Comparison of ENCODE assay signal across 14 cellular contexts in the genomic region with DNA sequence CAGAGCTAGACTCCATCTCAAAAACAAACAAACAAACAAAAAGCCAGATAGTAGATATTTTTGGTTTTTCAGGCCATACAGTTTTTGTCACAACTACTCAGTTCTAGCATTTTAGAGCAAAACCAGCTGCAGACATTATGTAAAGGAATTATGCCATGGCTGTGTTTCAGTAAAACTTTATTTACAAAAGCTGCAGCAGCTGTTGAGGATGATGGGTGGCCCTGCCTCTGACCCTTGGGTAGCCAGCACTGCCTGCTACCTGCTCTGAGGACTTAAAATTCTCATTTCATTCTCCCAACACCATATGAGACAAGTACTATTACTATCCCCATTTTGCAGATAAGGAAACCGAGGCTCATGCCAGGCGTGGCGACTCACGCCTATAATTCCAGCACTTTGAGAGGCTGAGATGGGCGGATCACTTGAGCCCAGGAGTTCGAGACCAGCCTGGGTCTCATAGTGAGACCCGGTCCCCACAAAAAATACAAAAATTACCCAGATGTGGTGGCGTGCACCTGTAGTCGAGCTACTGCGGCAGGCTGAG. TPM values are rescaled to one million over a fixed set of nuclear protein-coding genes. Genes with fewer than 3 reads are reported as not detected.
DNase-seq lines count a peak whose midpoint lies in the region; ATAC-seq, FAIRE-seq and TF ChIP-seq lines count a peak whose summit lies in the region.
"Had no signal": no experiment of that assay in that cellular context is flagged by ENCODE, and none has a peak within 500 bp of the region (broad histone marks: within the 10 kb centered on the region; RNA-seq: fewer than 3 reads in every experiment).

No MANE protein-coding gene starts in this region.

- BruUV-seq in Caco-2 (replicated peaks; lab: Mats Ljungman, UMichigan) (no TSS peak), IMR-90 (replicated peaks; lab: Mats Ljungman, UMichigan) (no TSS peak), mammary epithelial cell (replicated peaks; lab: Mats Ljungman, UMichigan) (no TSS peak)

- DNase-seq in Caco-2 (no peak), IMR-90 (no peak), astrocyte (ENCODE audit: low read depth) (no peak), mammary epithelial cell (no peak)
- no peak for DNase-seq in stimulated activated naive CD4-positive, alpha-beta T cell treated with Interleukin-2 at 50 U/mL for 16 hours (lab: John Stamatoyannopoulos, UW)
- DNase-seq: DMS153, NCI-H1436 treated with DMSO at 0.1 percent for 48 hours, SIG-M5 had no signal

- H3K27me3 ChIP-seq in Caco-2 (replicated peaks; ENCODE audit: control insufficient read depth, insufficient read depth, low read length) = no peaks in the 10 kb centered on the region
- H3K27me3 ChIP-seq in IMR-90 (ENCODE audit: control insufficient read depth, insufficient read depth, low read length) = no peaks in the 10 kb centered on the region
- no peaks in the 10 kb centered on the region for H3K27me3 ChIP-seq in astrocyte (ENCODE audit: insufficient read depth, low read length)
- no peaks in the 10 kb centered on the region for H3K27me3 ChIP-seq in mammary epithelial cell (ENCODE audit: insufficient read depth, low read length)

- H3K9me3 ChIP-seq in Caco-2 = no peaks in the 10 kb centered on the region
- H3K9me3 ChIP-seq in IMR-90 (ENCODE audit: control insufficient read depth, insufficient read depth, low read length) = no peaks in the 10 kb centered on the region
- no peaks in the 10 kb centered on the region for H3K9me3 ChIP-seq in astrocyte (ENCODE audit: insufficient read depth, low read depth, low read length)
- H3K9me3 ChIP-seq in mammary epithelial cell (replicated peaks; ENCODE audit: insufficient read depth, low read length) = no peaks in the 10 kb centered on the region
- H3K9me3 ChIP-seq: HAP-1 had no signal

- peak overlapping the region; percentile 86 for H3K14ac ChIP-seq in IMR-90 (replicated peaks; ENCODE audit: low read depth, low read length)

- H3K9ac ChIP-seq in IMR-90 (ENCODE audit: low read depth, low read length) (peak overlapping the region; percentile 12; the same call in 1 of the 2 replicates), astrocyte (ENCODE audit: low read length) (no peak overlapping the region), mammary epithelial cell (ENCODE audit: insufficient read depth, low read length) (no peak overlapping the region)

- no peak overlapping the region for H4K5ac ChIP-seq in IMR-90 (ENCODE audit: low read depth, low read length)

- H3K9me3 Mint-ChIP-seq in Caco-2 (ENCODE audit: unreplicated experiment) = no peaks in the 10 kb centered on the region
- H3K9me3 Mint-ChIP-seq in astrocyte (ENCODE audit: unreplicated experiment) = no peaks in the 10 kb centered on the region
- no peaks in the 10 kb centered on the region for H3K9me3 Mint-ChIP-seq in nephron

- peak overlapping the region; percentile 100; the same call in 1 of the 2 replicates for H2BK20ac ChIP-seq in IMR-90 (ENCODE audit: low read depth, low read length)

- TF ChIP-seq RAD21 in IMR-90 (IDR thresholded peaks at IDR 0.05; ENCODE audit: low read length) = no peak

- ATAC-seq in IMR-90 (ENCODE audit: low read depth) (no peak), GM21576 (IDR thresholded peaks at IDR 0.05; ENCODE audit: unreplicated experiment) (no peak), GM21786 (IDR thresholded peaks at IDR 0.05; ENCODE audit: unreplicated experiment) (no peak)

- H3K79me1 ChIP-seq in IMR-90 (ENCODE audit: low read depth in 1 of 2, low read length in 2 of 2) = peaks cover 4 to 51% of the 10 kb centered on the region in 2 experiments; a peak in 3 of 4 replicates

- H2BK120ac ChIP-seq in IMR-90 (ENCODE audit: low read depth, low read length) = peak overlapping the region; percentile 100

- TF ChIP-seq CTCF in Caco-2 (IDR thresholded peaks at IDR 0.05; ENCODE audit: insufficient read depth in 1 of 2, low read depth in 1 of 2, low read length in 1 of 2, severe bottlenecking in 1 of 2, unreplicated experiment in 1 of 2) = no peak
- TF ChIP-seq CTCF in IMR-90 (conservative IDR thresholded peaks at IDR 0.05; ENCODE audit: low read depth, low read length) = no peak
- no peak for TF ChIP-seq CTCF in astrocyte (IDR thresholded peaks at IDR 0.05; ENCODE audit: insufficient read depth, low read depth, low read length)
- TF ChIP-seq CTCF in nephron (IDR thresholded peaks at IDR 0.05; ENCODE audit: unreplicated experiment in 3 of 3) = no peak
- no peak for TF ChIP-seq CTCF in mammary epithelial cell (conservative IDR thresholded peaks at IDR 0.05 in 1 of 2, IDR thresholded peaks at IDR 0.05 in 1 of 2; ENCODE audit: extremely low read depth in 1 of 2, insufficient read depth in 1 of 2, low read depth in 1 of 2, low read length in 2 of 2)

- H4K20me1 ChIP-seq in IMR-90 (ENCODE audit: insufficient read depth, low read length) (no peaks in the 10 kb centered on the region), astrocyte (ENCODE audit: insufficient read depth, low read length) (no peaks in the 10 kb centered on the region), mammary epithelial cell (ENCODE audit: insufficient read depth, low read length) (no peaks in the 10 kb centered on the region)

- no peak overlapping the region for H2AFZ ChIP-seq in IMR-90 (replicated peaks; ENCODE audit: low read length, poor library complexity)
- no peak overlapping the region for H2AFZ ChIP-seq in astrocyte (ENCODE audit: low read depth, low read length)
- H2AFZ ChIP-seq in mammary epithelial cell (ENCODE audit: low read depth, low read length) = no peak overlapping the region

- no peak for TF ChIP-seq POLR2A in IMR-90 (IDR thresholded peaks at IDR 0.05; ENCODE audit: low read depth, low read length)

- in situ Hi-C loops in IMR-90 (cut with MboI; ENCODE audit: low sequenced_read_pairs) (no loop called here), mammary epithelial cell (cut with MboI; ENCODE audit: low sequenced_read_pairs in 2 of 2) (no loop called here)

- H3K18ac ChIP-seq in IMR-90 (ENCODE audit: low read depth, low read length) = peak overlapping the region; percentile 13

- peak overlapping the region; percentile 100; the same call in 2 of the 3 replicates for H2BK15ac ChIP-seq in IMR-90 (ENCODE audit: low read depth, low read length)

- POLR2A ChIA-PET in Caco-2 (lab: Charles Lee) (no interaction called here), IMR-90 (lab: Charles Lee; ENCODE audit: unreplicated experiment) (interaction anchor here (0.9 kb wide), 1 partner anchor 21 kb away, joined by 3 read pairs; no protein-coding TSS in a partner anchor)

- CTCF ChIA-PET in Caco-2 (lab: Charles Lee) = interaction anchor here (0.6 to 3.4 kb wide), 17 partner anchors 9 to 153 kb away, joined by 3 to 32 read pairs (median 4); a partner anchor contains a TSS
- CTCF ChIA-PET in IMR-90 (lab: Yijun Ruan, JAX) = interaction anchor here (0.6 to 2.5 kb wide), 5 partner anchors 9 to 1009 kb away, joined by 3 to 10 read pairs (median 9); no protein-coding TSS in a partner anchor
- CTCF ChIA-PET in mammary epithelial cell (lab: Charles Lee; ENCODE audit: low non-redundant PET) = interaction anchor here (0.7 kb wide), 2 partner anchors 28 to 39 kb away, joined by 3 read pairs; no protein-coding TSS in a partner anchor

- 92% methylated on average over 3 of the region's 10 CpGs; no CpG with 5 or more reads in 1 of the 2 experiments for WGBS in IMR-90 (ENCODE audit: extremely low coverage in 2 of 2, insufficient read length in 1 of 2), 2 experiments
- 98% methylated on average over 8 of the region's 10 CpGs for WGBS in mammary epithelial cell (ENCODE audit: low coverage, missing lambda C conversion rate)

- peak overlapping the region; percentile 100; the same call in 1 of the 2 replicates for H4K91ac ChIP-seq in IMR-90 (ENCODE audit: insufficient read depth, low read depth, low read length)

- H3K27ac ChIP-seq in IMR-90 (ENCODE audit: insufficient read depth, low read length) = no peak overlapping the region
- no peak overlapping the region for H3K27ac ChIP-seq in astrocyte (ENCODE audit: low read depth, low read length)
- no peak overlapping the region for H3K27ac ChIP-seq in mammary epithelial cell (ENCODE audit: insufficient read depth, low read depth, low read length)
- H3K27ac ChIP-seq: C4-2B had no signal

- no peak overlapping the region for H3K56ac ChIP-seq in IMR-90 (ENCODE audit: extremely low read depth, insufficient read depth, low read length)

- H3K4me1 Mint-ChIP-seq in Caco-2 (ENCODE audit: low read depth, unreplicated experiment) (peaks cover 17% of the 10 kb centered on the region), astrocyte (ENCODE audit: low read depth, unreplicated experiment) (peaks cover 10% of the 10 kb centered on the region), nephron (peaks cover 32% of the 10 kb centered on the region)

- H3K4me3 ChIP-seq in Caco-2 (ENCODE audit: low read depth, low read length) (no peak overlapping the region), IMR-90 (ENCODE audit: insufficient read depth, low read depth, low read length) (no peak overlapping the region), astrocyte (ENCODE audit: insufficient read depth, low read depth, low read length) (no peak overlapping the region), mammary epithelial cell (replicated peaks in 1 of 3; ENCODE audit: insufficient read depth in 1 of 3, low read depth in 2 of 3, low read length in 3 of 3) (no peak overlapping the region)

- H3K4me3 Mint-ChIP-seq in Caco-2 (ENCODE audit: unreplicated experiment) (peak overlapping the region; percentile 50), astrocyte (ENCODE audit: unreplicated experiment) (peak overlapping the region; percentile 25), nephron (peak overlapping the region in 1 of 3 experiments; percentile 53)

- H3K23ac ChIP-seq in IMR-90 (ENCODE audit: low read depth, low read length) = 0 out of 2 replicates have a peak overlapping the region, but pooled peaks have one; percentile 28

- H4K8ac ChIP-seq in IMR-90 (ENCODE audit: low read depth in 2 of 2, low read length in 2 of 2) = peak overlapping the region; percentile 67 to 99; a peak in 2 of 4 replicates

- H2AK9ac ChIP-seq in IMR-90 (replicated peaks; ENCODE audit: low read depth, low read length, poor library complexity) = no peak overlapping the region

- H3K36me3 Mint-ChIP-seq in Caco-2 (ENCODE audit: insufficient read depth, unreplicated experiment) (no peaks in the 10 kb centered on the region), astrocyte (ENCODE audit: low read depth, unreplicated experiment) (no peaks in the 10 kb centered on the region), nephron (ENCODE audit: low read depth) (no peaks in the 10 kb centered on the region)

- FAIRE-seq in astrocyte (lab: Jason Lieb, UNC) = no peak

- peaks cover 15% of the 10 kb centered on the region for H3K9me1 ChIP-seq in IMR-90 (ENCODE audit: insufficient read depth, low read length)

- no peak overlapping the region for H2BK5ac ChIP-seq in IMR-90 (ENCODE audit: low read depth, low read length, poor library complexity, severe bottlenecking)

- H3K4ac ChIP-seq in IMR-90 (ENCODE audit: low read depth, low read length) = peak overlapping the region; percentile 100

- H3K36me3 ChIP-seq in Caco-2 (ENCODE audit: control insufficient read depth, insufficient read depth, low read length) (no peaks in the 10 kb centered on the region), IMR-90 (ENCODE audit: control insufficient read depth, insufficient read depth, low read length) (no peaks in the 10 kb centered on the region), astrocyte (ENCODE audit: insufficient read depth, low read length) (no peaks in the 10 kb centered on the region), mammary epithelial cell (ENCODE audit: insufficient read depth, low read length) (no peaks in the 10 kb centered on the region)
- H3K36me3 ChIP-seq: HAP-1 had no signal

- dilution Hi-C loops in IMR-90 (cut with HindIII; ENCODE audit: low sequenced_read_pairs, unreplicated experiment) = no loop called here
- dilution Hi-C loops in mammary epithelial cell (cut with HindIII; ENCODE audit: low sequenced_read_pairs) = no loop called here

- no peaks in the 10 kb centered on the region for H3K79me2 ChIP-seq in astrocyte (ENCODE audit: insufficient read depth, low read length)
- H3K79me2 ChIP-seq in mammary epithelial cell (ENCODE audit: insufficient read depth, low read length) = no peaks in the 10 kb centered on the region

- no peak overlapping the region for H3K4me2 ChIP-seq in IMR-90 (ENCODE audit: low read depth, low read length)
- no peak overlapping the region for H3K4me2 ChIP-seq in astrocyte (ENCODE audit: low read length)
- no peak overlapping the region for H3K4me2 ChIP-seq in mammary epithelial cell (ENCODE audit: insufficient read depth, low read depth, low read length)

- intact Hi-C loops in Caco-2 (cut with micrococcal nuclease; ENCODE audit: unreplicated experiment) (loop anchor here (2.0 kb wide), 1 partner anchor 28 kb away; no protein-coding TSS in a partner anchor), IMR-90 (cut with micrococcal nuclease) (no loop called here), mammary epithelial cell (cut with micrococcal nuclease) (no loop called here)

- H3K27me3 Mint-ChIP-seq in Caco-2 (ENCODE audit: insufficient read depth, unreplicated experiment) (no peaks in the 10 kb centered on the region), astrocyte (ENCODE audit: low read depth, unreplicated experiment) (peaks cover 21% of the 10 kb centered on the region), nephron (ENCODE audit: low read depth) (peaks cover 10% of the 10 kb centered on the region)

- peak overlapping the region; percentile 94 for H2AK5ac ChIP-seq in IMR-90 (ENCODE audit: low read depth, low read length)

- peaks cover 23% of the 10 kb centered on the region for H3K4me1 ChIP-seq in Caco-2
- peaks cover 25% of the 10 kb centered on the region for H3K4me1 ChIP-seq in IMR-90 (ENCODE audit: control insufficient read depth, insufficient read depth, low read length)
- H3K4me1 ChIP-seq in astrocyte (ENCODE audit: insufficient read depth, low read length) = peaks cover 27% of the 10 kb centered on the region
- H3K4me1 ChIP-seq in mammary epithelial cell (ENCODE audit: insufficient read depth, low read length) = peaks cover 9% of the 10 kb centered on the region

- peak overlapping the region; percentile 2 for H3K27ac Mint-ChIP-seq in Caco-2 (ENCODE audit: unreplicated experiment)
- no peak overlapping the region for H3K27ac Mint-ChIP-seq in astrocyte (ENCODE audit: unreplicated experiment)
- H3K27ac Mint-ChIP-seq in nephron = peak overlapping the region; percentile 1 to 16 (median 9)

RNA-seq across cellular contexts. Expression of a gene that starts 56.3 kb away (rescaled TPM):
- total RNA-seq in Caco-2 (2022) (0.18 and 0.67 TPM in 2 replicates), IMR-90 (2012; rRNA removed) (0.28 and 0.54 TPM in 2 replicates), astrocyte (0.29 and 0.39 TPM in 2 replicates), mammary epithelial cell (under 1 TPM in 1 of 2 donors, not detected in 1; under 0.01 TPM)
- polyA plus RNA-seq in IMR-90 (2012; rRNA removed) (1.7 TPM in 2 replicates), mammary epithelial cell (not detected)
- polyA plus RNA-seq in IMR-90 (2012; cell fraction: cytosol; rRNA removed) = 0.28 and 0.71 TPM in 2 replicates
- 11.7 and 15.4 TPM in 2 replicates for polyA plus RNA-seq in IMR-90 (2012; cell fraction: nucleus; rRNA removed; ENCODE audit: low replicate concordance)
- not detected for polyA minus RNA-seq in mammary epithelial cell
- total RNA-seq: MCF 10A had no signal
